39 cellular contexts compared by ENCODE assay signal in the genomic region with DNA sequence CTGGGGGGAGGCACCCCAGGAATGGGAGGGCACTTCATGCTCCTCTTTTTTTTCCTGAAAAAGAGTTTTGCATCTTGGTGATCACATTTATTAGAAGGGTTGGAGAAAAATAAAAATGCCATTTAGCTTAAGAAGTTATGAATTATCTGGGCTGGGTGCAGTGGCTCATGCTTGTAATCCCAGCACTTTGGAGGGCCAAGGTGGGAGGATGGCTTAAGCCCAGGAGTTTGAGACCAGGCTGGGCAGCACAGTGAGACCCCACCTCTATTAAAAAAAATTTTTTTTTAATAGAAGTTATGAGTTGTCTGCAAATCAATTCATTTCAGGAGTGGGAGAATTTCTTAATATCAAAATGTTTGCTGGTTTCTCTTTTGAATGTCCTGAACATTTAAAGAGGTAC.
"Had no signal": no experiment of that assay in that cellular context is flagged by ENCODE, and none has a peak within 500 bp of the region (broad histone marks: within the 10 kb centered on the region; RNA-seq: fewer than 3 reads in every experiment).

No MANE protein-coding gene starts in this region.

- H3K4me3 ChIP-seq: adrenal gland, ascending aorta, body of pancreas, breast epithelium, cardiac muscle cell had no signal

- H3K27ac Mint-ChIP-seq: activated naive CD4-positive, alpha-beta T cell treated with anti-CD3 and anti-CD28 coated beads for 36 hours; activated naive CD4-positive, alpha-beta T cell treated with anti-CD3 and anti-CD28 coated beads, Interleukin-2, amount 10 ng/mL, durations not matched to agents 7 days and 5 days; activated naive CD4-positive, alpha-beta T cell treated with anti-CD3 and anti-CD28 coated beads, Interleukin-2, amount 50 U/mL, for 24 hours; activated naive CD8-positive, alpha-beta T cell; activated naive CD8-positive, alpha-beta T cell treated with anti-CD3 and anti-CD28 coated beads for 36 hours; activated naive CD8-positive, alpha-beta T cell treated with anti-CD3 and anti-CD28 coated beads, Interleukin-2, amount 50 U/mL, for 24 hours; activated T-helper 1 cell treated with anti-CD3 and anti-CD28 coated beads, Interleukin-12 subunit alpha, Interleukin-12 subunit beta, Interleukin-2, Interleukin-4 antibody, amounts not matched to agents 30 ng/mL and 10 ng/mL and 1 ng/mL, durations not matched to agents 14 hours and 24 hours and 36 hours; activated T-helper 2 cell treated with anti-CD3 and anti-CD28 coated beads, Interferon-gamma antibody, Interleukin-2, Interleukin-4, amounts not matched to agents 10 μg/mL and 5 μg/mL and 100 μg/mL, durations not matched to agents 14 hours and 24 hours and 36 hours; brain had no signal

- H3K27me3 ChIP-seq: adrenal gland, ascending aorta, body of pancreas, brain microvascular endothelial cell, breast epithelium had no signal

- H3K9me3 ChIP-seq: adrenal gland, ascending aorta, body of pancreas, breast epithelium had no signal

- FAIRE-seq: astrocyte, bronchial epithelial cell, colon had no signal

- ATAC-seq: activated naive CD4-positive, alpha-beta T cell treated with anti-CD3 and anti-CD28 coated beads, Interleukin-2, amount 50 U/mL, for 72 hours; activated naive CD8-positive, alpha-beta T cell treated with anti-CD3 and anti-CD28 coated beads, Interleukin-2, amount 50 U/mL, for 24 hours; activated T-cell treated with anti-CD3 and anti-CD28 coated beads, Interleukin-2, amount 50 U/mL, for 4 hours; activated T-cell treated with anti-CD3 and anti-CD28 coated beads, Interleukin-2, amount 50 U/mL, for 72 hours; activated T-helper 17 cell treated with anti-CD3 and anti-CD28 coated beads, Interleukin-2, amount 50 U/mL, for 72 hours; body of pancreas had no signal

- H3K4me1 Mint-ChIP-seq: brain had no signal

- H3K4me3 Mint-ChIP-seq: activated naive CD4-positive, alpha-beta T cell treated with anti-CD3 and anti-CD28 coated beads for 36 hours; activated naive CD4-positive, alpha-beta T cell treated with anti-CD3 and anti-CD28 coated beads, Interleukin-2, amount 10 ng/mL, durations not matched to agents 7 days and 5 days; activated naive CD4-positive, alpha-beta T cell treated with anti-CD3 and anti-CD28 coated beads, Interleukin-2, amount 50 U/mL, for 24 hours; activated naive CD8-positive, alpha-beta T cell; activated naive CD8-positive, alpha-beta T cell treated with anti-CD3 and anti-CD28 coated beads for 36 hours; activated naive CD8-positive, alpha-beta T cell treated with anti-CD3 and anti-CD28 coated beads, Interleukin-2, amount 10 ng/mL, durations not matched to agents 7 days and 5 days; activated naive CD8-positive, alpha-beta T cell treated with anti-CD3 and anti-CD28 coated beads, Interleukin-2, amount 50 U/mL, for 24 hours; activated T-cell treated with anti-CD3 and anti-CD28 coated beads, Interleukin-2, amount 50 U/mL, for 4 hours; activated T-cell treated with anti-CD3 and anti-CD28 coated beads, Interleukin-2, amount 50 U/mL, for 72 hours; activated T-helper 1 cell treated with anti-CD3 and anti-CD28 coated beads, Interleukin-12 subunit alpha, Interleukin-12 subunit beta, Interleukin-2, Interleukin-4 antibody, amounts not matched to agents 30 ng/mL and 10 ng/mL and 1 ng/mL, durations not matched to agents 14 hours and 24 hours and 36 hours; activated T-helper 17 cell treated with anti-CD3 and anti-CD28 coated beads, Interleukin-2, amount 50 U/mL, for 72 hours; brain; central memory CD8-positive, alpha-beta T cell had no signal

- H3K27ac ChIP-seq: adrenal gland, ascending aorta, body of pancreas, brain microvascular endothelial cell, breast epithelium, cardiac muscle cell had no signal

- DNase-seq: activated effector memory CD4-positive, alpha-beta T cell treated with anti-CD3 and anti-CD28 coated beads, Interleukin-2, amount 50 U/mL, for 16 hours; activated effector memory CD4-positive, alpha-beta T cell treated with Interleukin-2 at 50 U/mL for 16 hours; activated gamma-delta T cell; activated gamma-delta T cell treated with Interleukin-2 at 50 U/mL for 16 hours; activated naive CD4-positive, alpha-beta T cell; activated naive CD4-positive, alpha-beta T cell treated with anti-CD3 and anti-CD28 coated beads for 36 hours; activated naive CD4-positive, alpha-beta T cell treated with anti-CD3 and anti-CD28 coated beads, Interleukin-2, amount 10 ng/mL, durations not matched to agents 7 days and 5 days; activated naive CD4-positive, alpha-beta T cell treated with anti-CD3 and anti-CD28 coated beads, Interleukin-2, amount 50 U/mL, for 16 hours; activated naive CD4-positive, alpha-beta T cell treated with Interleukin-2 at 50 U/mL for 16 hours; activated naive CD8-positive, alpha-beta T cell treated with anti-CD3 and anti-CD28 coated beads for 36 hours; activated naive CD8-positive, alpha-beta T cell treated with anti-CD3 and anti-CD28 coated beads, Interleukin-2, amount 10 ng/mL, durations not matched to agents 7 days and 5 days; activated naive CD8-positive, alpha-beta T cell treated with anti-CD3 and anti-CD28 coated beads, Interleukin-2, amount 50 U/mL, for 24 hours; activated T-cell treated with anti-CD3 and anti-CD28 coated beads, Interleukin-2, amount 50 U/mL, for 4 hours; activated T-cell treated with anti-CD3 and anti-CD28 coated beads, Interleukin-2, amount 50 U/mL, for 48 hours; activated T-cell treated with anti-CD3 and anti-CD28 coated beads, Interleukin-2, amount 50 U/mL, for 72 hours; adrenal gland; amniotic stem cell; amygdala; anterior cingulate cortex; aorta; body of pancreas; brain microvascular endothelial cell; caudate nucleus; central memory CD4-positive, alpha-beta T cell; cerebellar nuclear complex had no signal

- H3K9me3 Mint-ChIP-seq: activated naive CD4-positive, alpha-beta T cell treated with anti-CD3 and anti-CD28 coated beads for 36 hours; activated naive CD4-positive, alpha-beta T cell treated with anti-CD3 and anti-CD28 coated beads, Interleukin-2, amount 10 ng/mL, durations not matched to agents 7 days and 5 days; activated naive CD4-positive, alpha-beta T cell treated with anti-CD3 and anti-CD28 coated beads, Interleukin-2, amount 50 U/mL, for 24 hours; activated naive CD4-positive, alpha-beta T cell treated with anti-CD3 and anti-CD28 coated beads, Interleukin-2, amount 50 U/mL, for 72 hours; activated naive CD8-positive, alpha-beta T cell treated with anti-CD3 and anti-CD28 coated beads for 36 hours; activated naive CD8-positive, alpha-beta T cell treated with anti-CD3 and anti-CD28 coated beads, Interleukin-2, amount 10 ng/mL, durations not matched to agents 7 days and 5 days; activated naive CD8-positive, alpha-beta T cell treated with anti-CD3 and anti-CD28 coated beads, Interleukin-2, amount 50 U/mL, for 24 hours; activated T-cell treated with anti-CD3 and anti-CD28 coated beads, Interleukin-2, amount 50 U/mL, for 4 hours; activated T-cell treated with anti-CD3 and anti-CD28 coated beads, Interleukin-2, amount 50 U/mL, for 72 hours; activated T-helper 1 cell treated with anti-CD3 and anti-CD28 coated beads, Interleukin-12 subunit alpha, Interleukin-12 subunit beta, Interleukin-2, Interleukin-4 antibody, amounts not matched to agents 30 ng/mL and 10 ng/mL and 1 ng/mL, durations not matched to agents 14 hours and 24 hours and 36 hours; activated T-helper 17 cell treated with anti-CD3 and anti-CD28 coated beads, Interleukin-2, amount 50 U/mL, for 72 hours; activated T-helper 2 cell treated with anti-CD3 and anti-CD28 coated beads, Interferon-gamma antibody, Interleukin-2, Interleukin-4, amounts not matched to agents 10 μg/mL and 5 μg/mL and 100 μg/mL, durations not matched to agents 14 hours and 24 hours and 36 hours; brain; central memory CD8-positive, alpha-beta T cell had no signal

- H3K27me3 Mint-ChIP-seq: activated naive CD4-positive, alpha-beta T cell treated with anti-CD3 and anti-CD28 coated beads, Interleukin-2, amount 10 ng/mL, durations not matched to agents 7 days and 5 days; activated naive CD4-positive, alpha-beta T cell treated with anti-CD3 and anti-CD28 coated beads, Interleukin-2, amount 50 U/mL, for 24 hours; activated naive CD8-positive, alpha-beta T cell; activated naive CD8-positive, alpha-beta T cell treated with anti-CD3 and anti-CD28 coated beads for 36 hours; activated naive CD8-positive, alpha-beta T cell treated with anti-CD3 and anti-CD28 coated beads, Interleukin-2, amount 10 ng/mL, durations not matched to agents 7 days and 5 days; activated naive CD8-positive, alpha-beta T cell treated with anti-CD3 and anti-CD28 coated beads, Interleukin-2, amount 50 U/mL, for 24 hours; activated T-helper 17 cell treated with anti-CD3 and anti-CD28 coated beads, Interleukin-2, amount 50 U/mL, for 72 hours; central memory CD8-positive, alpha-beta T cell had no signal

- H3K4me1 ChIP-seq: adrenal gland, ascending aorta, breast epithelium had no signal

- H3K36me3 Mint-ChIP-seq: activated naive CD4-positive, alpha-beta T cell treated with anti-CD3 and anti-CD28 coated beads, Interleukin-2, amount 50 U/mL, for 72 hours; activated naive CD8-positive, alpha-beta T cell; brain had no signal

- H3K36me3 ChIP-seq: adrenal gland, ascending aorta, brain microvascular endothelial cell, breast epithelium, cardiac muscle cell had no signal
